Comparison of ENCODE assay signal across 20 cellular contexts in the genomic region with DNA sequence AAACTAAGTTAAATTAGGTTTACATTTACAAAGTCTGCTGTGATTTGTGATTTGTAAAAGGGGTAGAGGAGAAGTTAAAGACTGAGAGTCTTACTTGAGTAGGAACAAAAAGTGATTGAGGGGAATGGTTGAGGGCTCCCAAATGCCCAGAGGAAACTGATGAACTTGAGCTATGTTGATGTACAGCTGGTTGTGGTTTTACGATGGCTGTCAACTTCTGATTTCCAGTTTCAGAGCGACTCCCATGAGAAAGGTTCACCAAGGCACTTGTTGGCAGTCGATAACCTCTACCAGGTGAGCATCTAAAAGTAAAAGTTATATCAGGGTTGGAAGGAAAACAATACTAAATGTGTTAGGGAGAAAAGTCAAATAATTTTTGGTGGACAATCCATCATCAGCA.
DNase-seq lines count a peak whose midpoint lies in the region; ATAC-seq and TF ChIP-seq lines count a peak whose summit lies in the region.
"Had no signal": no experiment of that assay in that cellular context is flagged by ENCODE, and none has a peak within 500 bp of the region (broad histone marks: within the 10 kb centered on the region; RNA-seq: fewer than 3 reads in every experiment).

No MANE protein-coding gene starts in this region.

- peaks cover 4% of the 10 kb centered on the region for H3K27me3 Mint-ChIP-seq in progenitor cell of endocrine pancreas
- H3K27me3 Mint-ChIP-seq: CD8-positive, alpha-beta memory T cell; naive thymus-derived CD4-positive, alpha-beta T cell had no signal

- no peaks in the 10 kb centered on the region for H3K9me3 Mint-ChIP-seq in progenitor cell of endocrine pancreas (ENCODE audit: low read depth)
- H3K9me3 Mint-ChIP-seq: activated T-cell treated with anti-CD3 and anti-CD28 coated beads, Interleukin-2, amount 50 U/mL, for 72 hours; CD8-positive, alpha-beta memory T cell had no signal

- peaks cover 3% of the 10 kb centered on the region for H3K4me1 Mint-ChIP-seq in progenitor cell of endocrine pancreas (ENCODE audit: low read depth)
- H3K4me1 Mint-ChIP-seq: CD8-positive, alpha-beta memory T cell had no signal

- H3K9me2 ChIP-seq in MM.1S (replicated peaks; ENCODE audit: insufficient read depth, low read length): no peaks in the 10 kb centered on the region

- no peak overlapping the region for H3K4me2 ChIP-seq in MM.1S (ENCODE audit: low read depth, low read length)

- H3K36me3 Mint-ChIP-seq in progenitor cell of endocrine pancreas (ENCODE audit: insufficient read depth): peaks cover 49% of the 10 kb centered on the region

- H3K36me3 ChIP-seq in GM06990 (ENCODE audit: control insufficient read depth, insufficient read depth, low read length) (peaks cover 7% of the 10 kb centered on the region), MM.1S (replicated peaks; ENCODE audit: insufficient read depth, low read length) (peaks cover 19% of the 10 kb centered on the region; the same call in 1 of the 2 replicates)

- peaks cover 19% of the 10 kb centered on the region for H3F3A ChIP-seq in MM.1S (ENCODE audit: insufficient read depth, low read length)

- H4K20me1 ChIP-seq in MM.1S (ENCODE audit: insufficient read depth, low read length): peaks cover 9% of the 10 kb centered on the region; the same call in 1 of the 2 replicates

- TF ChIP-seq CTCF in GM06990 (IDR thresholded peaks at IDR 0.05; ENCODE audit: insufficient read depth, low read length, poor library complexity, severe bottlenecking): no peak
- no peak for TF ChIP-seq CTCF in MM.1S (IDR thresholded peaks at IDR 0.05; ENCODE audit: low read length)
- no peak for TF ChIP-seq CTCF in progenitor cell of endocrine pancreas (IDR thresholded peaks at IDR 0.05; ENCODE audit: unreplicated experiment)

- H3K4me3 Mint-ChIP-seq in progenitor cell of endocrine pancreas (ENCODE audit: low read depth): no peak overlapping the region
- H3K4me3 Mint-ChIP-seq: activated T-cell treated with anti-CD3 and anti-CD28 coated beads, Interleukin-2, amount 50 U/mL, for 72 hours; CD8-positive, alpha-beta memory T cell; naive thymus-derived CD4-positive, alpha-beta T cell had no signal

- peak; percentile 68 for ATAC-seq in GM19463 (IDR thresholded peaks at IDR 0.05; ENCODE audit: unreplicated experiment)
- peak; percentile 56 for ATAC-seq in HG02610 (IDR thresholded peaks at IDR 0.05; ENCODE audit: unreplicated experiment)
- ATAC-seq in GM19023 (IDR thresholded peaks at IDR 0.05; ENCODE audit: unreplicated experiment): no peak
- ATAC-seq: activated T-cell treated with anti-CD3 and anti-CD28 coated beads, Interleukin-2, amount 50 U/mL, for 72 hours; naive thymus-derived CD4-positive, alpha-beta T cell had no signal

- H3K27me3 ChIP-seq in GM06990 (replicated peaks; ENCODE audit: control insufficient read depth, insufficient read depth, low read length) (no peaks in the 10 kb centered on the region), MM.1S (replicated peaks; ENCODE audit: insufficient read depth, low read length) (no peaks in the 10 kb centered on the region)
- H3K27me3 ChIP-seq: dorsolateral prefrontal cortex, esophagus muscularis mucosa, stomach had no signal

- H3K79me2 ChIP-seq in MM.1S (ENCODE audit: low read length): no peaks in the 10 kb centered on the region

- peak; percentile 18 for DNase-seq in GM06990 (ENCODE audit: extremely low read depth, insufficient read length)
- DNase-seq in MM.1S: peak; percentile 71
- no peak for DNase-seq in stimulated activated CD4-positive, alpha-beta T cell treated with anti-CD3 and anti-CD28 coated beads, Interleukin-2, amount 100 ng/mL, for 48 hours
- DNase-seq in progenitor cell of endocrine pancreas (ENCODE audit: low spot score, unreplicated experiment): no peak
- no peak for DNase-seq in activated CD4-positive, alpha-beta T cell treated with anti-CD3 and anti-CD28 coated beads, Interleukin-2, amount 50 U/mL, for 1 hour
- DNase-seq: activated CD4-positive, alpha-beta T cell treated with anti-CD3 and anti-CD28 coated beads, Interleukin-2, amount 50 U/mL, for 4 hours; activated T-cell treated with anti-CD3 and anti-CD28 coated beads, Interleukin-2, amount 50 U/mL, for 72 hours; CD8-positive, alpha-beta memory T cell; dorsolateral prefrontal cortex; HCEC 1CT; Karpas-422; naive thymus-derived CD4-positive, alpha-beta T cell; NCI-H1105; NCI-H774; stomach had no signal

- H3K27ac ChIP-seq in MM.1S (ENCODE audit: low read length): no peak overlapping the region
- H3K27ac ChIP-seq: dorsolateral prefrontal cortex, esophagus muscularis mucosa, stomach had no signal

- H3K9ac ChIP-seq in MM.1S (ENCODE audit: low read length): no peak overlapping the region

- no peaks in the 10 kb centered on the region for H3K9me3 ChIP-seq in MM.1S (replicated peaks; ENCODE audit: insufficient read depth, low read length)
- H3K9me3 ChIP-seq: esophagus muscularis mucosa, stomach had no signal

- H2AFZ ChIP-seq in MM.1S (ENCODE audit: low read length): no peak overlapping the region

- peaks cover 15% of the 10 kb centered on the region for H3K4me1 ChIP-seq in MM.1S (ENCODE audit: low read length)
- H3K4me1 ChIP-seq: esophagus muscularis mucosa, stomach had no signal

- H3K27ac Mint-ChIP-seq in progenitor cell of endocrine pancreas: no peak overlapping the region
- H3K27ac Mint-ChIP-seq: activated T-cell treated with anti-CD3 and anti-CD28 coated beads, Interleukin-2, amount 50 U/mL, for 72 hours had no signal

- H3K4me3 ChIP-seq in GM06990 (replicated peaks; ENCODE audit: low read depth, low read length) (no peak overlapping the region), MM.1S (ENCODE audit: low read length) (no peak overlapping the region)
- H3K4me3 ChIP-seq: dorsolateral prefrontal cortex, esophagus muscularis mucosa, lung, stomach had no signal

Comparison
In these comparisons a context has a peak if more than half of its experiments do, and no peak if none do; other contexts are left out.
1. DNase-seq: peak in GM06990 (single experiment) and MM.1S (single experiment); none in stimulated activated CD4-positive, alpha-beta T cell treated with anti-CD3 and anti-CD28 coated beads, Interleukin-2, amount 100 ng/mL, for 48 hours (0 of 2), progenitor cell of endocrine pancreas (single experiment) and activated CD4-positive, alpha-beta T cell treated with anti-CD3 and anti-CD28 coated beads, Interleukin-2, amount 50 U/mL, for 1 hour (single experiment).